Comparison of ENCODE assay signal across 8 cellular contexts in the genomic region with DNA sequence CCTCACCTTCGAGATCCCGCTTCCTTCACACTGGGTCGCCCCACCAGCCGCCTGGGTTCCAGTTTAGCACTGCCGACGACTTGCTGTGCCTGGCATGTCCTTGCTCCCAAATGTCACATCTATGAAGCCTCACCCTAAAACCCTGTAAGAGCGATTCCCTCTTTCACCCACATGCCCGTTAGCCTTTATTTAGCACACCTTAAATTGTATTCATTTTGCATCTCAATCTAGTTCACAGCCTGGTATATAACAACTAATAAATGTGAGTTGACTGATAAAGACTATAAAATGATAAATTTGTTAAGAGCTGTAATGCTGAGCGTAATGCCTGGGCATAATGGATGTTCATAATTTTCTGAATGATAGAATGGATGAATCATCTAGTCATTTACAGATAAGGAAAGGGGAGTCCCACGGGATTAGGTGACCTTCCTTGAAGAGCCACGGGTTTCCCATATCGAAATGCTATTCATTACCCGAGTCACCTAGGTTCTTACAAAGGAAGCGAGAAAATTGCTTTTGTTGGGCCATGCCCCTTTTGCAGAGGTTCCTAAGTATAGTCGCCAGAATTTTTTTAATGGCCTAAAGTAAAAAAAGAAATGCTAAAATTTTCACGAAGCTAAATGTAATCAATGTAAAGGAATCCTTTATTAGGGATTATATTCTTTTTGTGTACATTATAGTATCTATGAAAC. TPM values are rescaled to one million over a fixed set of nuclear protein-coding genes. Genes with fewer than 3 reads are reported as not detected.
DNase-seq lines count a peak whose midpoint lies in the region; ATAC-seq, FAIRE-seq and TF ChIP-seq lines count a peak whose summit lies in the region.

No MANE protein-coding gene starts in this region.

- peaks cover 32% of the 10 kb centered on the region for H3K4me1 Mint-ChIP-seq in stimulated activated naive CD8-positive, alpha-beta T cell treated with anti-CD3 and anti-CD28 coated beads, Interleukin-15, Interleukin-2, amounts not matched to agents 100 ng/mL and 50 ng/mL, for 24 hours (ENCODE audit: low read depth)
- H3K4me1 Mint-ChIP-seq in activated B cell treated with CpG ODN at 0.5 μM for 24 hours, result peaks cover 25% of the 10 kb centered on the region

- no peak for FAIRE-seq in D721Med (lab: Jason Lieb, UNC)

- H3K27ac ChIP-seq in substantia nigra (ENCODE audit: low read depth, low read length, poor library complexity, severe bottlenecking), result peak overlapping the region; percentile 90

- H3K27me3 Mint-ChIP-seq in stimulated activated naive CD8-positive, alpha-beta T cell treated with anti-CD3 and anti-CD28 coated beads, Interleukin-15, Interleukin-2, amounts not matched to agents 100 ng/mL and 50 ng/mL, for 24 hours, result no peaks in the 10 kb centered on the region
- no peaks in the 10 kb centered on the region for H3K27me3 Mint-ChIP-seq in activated B cell treated with CpG ODN at 0.5 μM for 24 hours

- DNase-seq in stimulated activated naive CD8-positive, alpha-beta T cell treated with anti-CD3 and anti-CD28 coated beads, Interleukin-15, Interleukin-2, amounts not matched to agents 100 U/mL and 50 U/mL, for 24 hours, result no peak
- DNase-seq in activated B cell treated with CpG ODN at 0.5 μM for 24 hours, result no peak
- no peak for DNase-seq in substantia nigra (lab: John Stamatoyannopoulos, UW)
- no peak for DNase-seq in D721Med (ENCODE audit: insufficient read length, low spot score)
- no peak for DNase-seq in stimulated activated CD4-positive, alpha-beta T cell treated with anti-CD3 and anti-CD28 coated beads, Interleukin-4, amount 100 ng/mL, for 4 hours

- H3K9me3 Mint-ChIP-seq in stimulated activated naive CD8-positive, alpha-beta T cell treated with anti-CD3 and anti-CD28 coated beads, Interleukin-15, Interleukin-2, amounts not matched to agents 100 ng/mL and 50 ng/mL, for 24 hours, result no peaks in the 10 kb centered on the region
- H3K9me3 Mint-ChIP-seq in activated B cell treated with CpG ODN at 0.5 μM for 24 hours, result no peaks in the 10 kb centered on the region

- no peak for ATAC-seq in stimulated activated naive CD8-positive, alpha-beta T cell treated with anti-CD3 and anti-CD28 coated beads, Interleukin-15, Interleukin-2, amounts not matched to agents 100 U/mL and 50 U/mL, for 24 hours
- ATAC-seq in activated B cell treated with CpG ODN at 0.5 μM for 24 hours (ENCODE audit: low read depth) (no peak), GM21723 (IDR thresholded peaks at IDR 0.05; ENCODE audit: unreplicated experiment) (no peak)

- POLR2A ChIA-PET in activated B cell treated with CpG ODN at 0.5 μM for 24 hours (lab: Charles Lee), result interaction anchor here (0.9 to 2.5 kb wide), 15 partner anchors 47 to 864 kb away, joined by 3 to 36 read pairs (median 6); partner anchors contain the start of genes CA5B, GRPR, SYAP1 and ZRSR2

- CTCF ChIA-PET in activated B cell treated with CpG ODN at 0.5 μM for 24 hours (lab: Charles Lee), result interaction anchor here (0.9 to 1.7 kb wide), 2 partner anchors 75 to 282 kb away, joined by 3 to 9 read pairs; no protein-coding TSS in a partner anchor

- intact Hi-C loops in activated B cell treated with CpG ODN at 0.5 μM for 24 hours (cut with micrococcal nuclease), result loop anchor here (1.0 kb wide), 2 partner anchors 48 to 180 kb away; no protein-coding TSS in a partner anchor

- peak overlapping the region; percentile 95 for H3K27ac Mint-ChIP-seq in stimulated activated naive CD8-positive, alpha-beta T cell treated with anti-CD3 and anti-CD28 coated beads, Interleukin-15, Interleukin-2, amounts not matched to agents 100 ng/mL and 50 ng/mL, for 24 hours
- H3K27ac Mint-ChIP-seq in activated B cell treated with CpG ODN at 0.5 μM for 24 hours, result peak overlapping the region; percentile 98

- peak overlapping the region; percentile 90 for H3K4me3 Mint-ChIP-seq in stimulated activated naive CD8-positive, alpha-beta T cell treated with anti-CD3 and anti-CD28 coated beads, Interleukin-15, Interleukin-2, amounts not matched to agents 100 ng/mL and 50 ng/mL, for 24 hours
- peak overlapping the region; percentile 91 for H3K4me3 Mint-ChIP-seq in activated B cell treated with CpG ODN at 0.5 μM for 24 hours

- peaks cover 8% of the 10 kb centered on the region for H3K36me3 Mint-ChIP-seq in stimulated activated naive CD8-positive, alpha-beta T cell treated with anti-CD3 and anti-CD28 coated beads, Interleukin-15, Interleukin-2, amounts not matched to agents 100 ng/mL and 50 ng/mL, for 24 hours (ENCODE audit: low read depth)
- H3K36me3 Mint-ChIP-seq in activated B cell treated with CpG ODN at 0.5 μM for 24 hours (ENCODE audit: low read depth), result peaks cover 12% of the 10 kb centered on the region

- TF ChIP-seq CTCF in activated B cell treated with CpG ODN at 0.5 μM for 24 hours (IDR thresholded peaks at IDR 0.05) (no peak), D721Med (IDR thresholded peaks at IDR 0.05; ENCODE audit: insufficient read depth, missing control alignments) (no peak)

- H3K4me3 ChIP-seq in iPS-11a (ENCODE audit: low read depth, low read length), result peak overlapping the region; percentile 64

RNA-seq across cellular contexts. Expression of gene AP1S2, which starts 1.1 kb away (rescaled TPM):
- 42.3 and 45.9 TPM in 2 replicates for total RNA-seq in activated B cell treated with CpG ODN at 0.5 μM for 24 hours
